17 cellular contexts compared by ENCODE assay signal in genomic region chr4:76233534-76233933, GRCh38. TPM values are rescaled to one million over a fixed set of nuclear protein-coding genes. Genes with fewer than 3 reads are reported as not detected.
DNase-seq lines count a peak whose midpoint lies in the region; ATAC-seq and TF ChIP-seq lines count a peak whose summit lies in the region.
"Had no signal": no experiment of that assay in that cellular context is flagged by ENCODE, and none has a peak within 500 bp of the region (broad histone marks: within the 10 kb centered on the region; RNA-seq: fewer than 3 reads in every experiment).

No MANE protein-coding gene starts in this region.

- WGBS in transverse colon (ENCODE audit: low coverage in 1 of 2), 2 donors, result 39 to 61% methylated on average over 2 of the region's 2 CpGs
- WGBS in adrenal gland, 4 donors, result 54 to 60% (median 57%) methylated on average over 2 of the region's 2 CpGs

- DNase-seq in NCI-H748 (lab: John Stamatoyannopoulos, UW; ENCODE audit: unreplicated experiment), result peak; percentile 21
- no peak for DNase-seq in NCI-H748 treated with DMSO at 0.1 percent for 48 hours (lab: John Stamatoyannopoulos, UW)
- DNase-seq in WTC11 (ENCODE audit: low spot score), result no peak
- DNase-seq in islet precursor cell, result peak; percentile 67
- no peak for DNase-seq in transverse colon
- no peak for DNase-seq in stimulated activated CD4-positive, alpha-beta T cell treated with anti-CD3 and anti-CD28 coated beads, Interleukin-4, amount 100 ng/mL, for 24 hours
- no peak for DNase-seq in cerebellum (ENCODE audit: low spot score)
- no peak for DNase-seq in adrenal gland
- DNase-seq: activated naive CD4-positive, alpha-beta T cell treated with Interleukin-2 at 50 U/mL for 16 hours; COR-L47; NCI-H524; Right ventricle myocardium superior; stimulated activated CD4-positive, alpha-beta T cell treated with anti-CD3 and anti-CD28 coated beads, Interleukin-15, amount 100 ng/mL, for 24 hours; testis had no signal

- no peak for TF ChIP-seq EP300 in transverse colon (IDR thresholded peaks at IDR 0.05; ENCODE audit: low read depth)

- H3K4me1 Mint-ChIP-seq in WTC11, result peaks cover 44% of the 10 kb centered on the region

- TF ChIP-seq POLR2A in transverse colon (IDR thresholded peaks at IDR 0.05), result no peak
- TF ChIP-seq POLR2A in adrenal gland (IDR thresholded peaks at IDR 0.05), result no peak

- ATAC-seq in WTC11, result peak; percentile 64
- ATAC-seq: heart left ventricle had no signal

- H3K9me3 Mint-ChIP-seq in WTC11, result peaks cover 22% of the 10 kb centered on the region

- in situ Hi-C loops in transverse colon (cut with MboI; ENCODE audit: low pct_ligation_motif_present in 1 of 4, low pct_unique_long_range_greater_than_20kb in 1 of 4, low sequenced_read_pairs in 3 of 4), result no loop called here

- H3K4me3 ChIP-seq in transverse colon (no peak overlapping the region), adrenal gland (no peak overlapping the region)
- H3K4me3 ChIP-seq: lung had no signal

- H3K4me1 ChIP-seq in transverse colon, result peaks cover 0 to 41% (median 14%) of the 10 kb centered on the region in 4 donors
- H3K4me1 ChIP-seq in adrenal gland (replicated peaks in 1 of 2), result no peaks in the 10 kb centered on the region
- H3K4me1 ChIP-seq: heart left ventricle, testis had no signal

- POLR2A ChIA-PET in WTC11 (lab: Charles Lee), result no interaction called here

- intact Hi-C loops in transverse colon (cut with DNase I; ENCODE audit: low total_unique reads) (no loop called here), adrenal gland (cut with DNase I) (no loop called here)

- H3K4me3 Mint-ChIP-seq in WTC11, result peak overlapping the region; percentile 66

- H3K36me3 ChIP-seq in transverse colon (no peaks in the 10 kb centered on the region), adrenal gland (replicated peaks in 1 of 2) (no peaks in the 10 kb centered on the region)
- H3K36me3 ChIP-seq: heart left ventricle had no signal

- peak overlapping the region; percentile 6 for H3K27ac Mint-ChIP-seq in WTC11

- H3K27ac ChIP-seq in transverse colon, result peak overlapping the region in 3 of 4 donors; percentile 69 to 87 (median 72)
- no peak overlapping the region for H3K27ac ChIP-seq in adrenal gland
- H3K27ac ChIP-seq: heart left ventricle had no signal

- H3K9me3 ChIP-seq in transverse colon (peaks cover 0 to 3% of the 10 kb centered on the region in 2 donors), adrenal gland (replicated peaks in 1 of 3) (no peaks in the 10 kb centered on the region)
- H3K9me3 ChIP-seq: testis had no signal

- peaks cover 19% of the 10 kb centered on the region for H3K36me3 Mint-ChIP-seq in WTC11

- no peak for TF ChIP-seq CTCF in WTC11 (IDR thresholded peaks at IDR 0.05)
- TF ChIP-seq CTCF in transverse colon (IDR thresholded peaks at IDR 0.05), result no peak
- no peak for TF ChIP-seq CTCF in adrenal gland (IDR thresholded peaks at IDR 0.05)

- H3K27me3 Mint-ChIP-seq in WTC11 (ENCODE audit: low read depth), result no peaks in the 10 kb centered on the region

- CTCF ChIA-PET in WTC11 (lab: Charles Lee), result interaction anchor here (0.7 kb wide), 1 partner anchor 74 kb away, joined by 3 read pairs; no protein-coding TSS in a partner anchor

- H3K27me3 ChIP-seq in transverse colon (no peaks in the 10 kb centered on the region), adrenal gland (no peaks in the 10 kb centered on the region)
- H3K27me3 ChIP-seq: heart left ventricle, testis had no signal

TF ChIP-seq in WTC11, 78 proteins besides CTCF, POLR2A, EP300 and RAD21 (continues in another document):
- TF ChIP-seq ARID4B (CRISPR knock-in tag; IDR thresholded peaks at IDR 0.05; ENCODE audit: borderline replicate concordance) (no peak), SOX15 (CRISPR knock-in tag; IDR thresholded peaks at IDR 0.05) (no peak), ELF4 (CRISPR knock-in tag; IDR thresholded peaks at IDR 0.05; ENCODE audit: low read depth) (no peak), ETV6 (CRISPR knock-in tag; IDR thresholded peaks at IDR 0.05) (no peak), FOXP4 (CRISPR knock-in tag; IDR thresholded peaks at IDR 0.05) (no peak), ZNF263 (CRISPR knock-in tag; IDR thresholded peaks at IDR 0.05; ENCODE audit: low read depth) (no peak), TEAD4 (CRISPR knock-in tag; IDR thresholded peaks at IDR 0.05) (no peak), IRF1 (CRISPR knock-in tag; IDR thresholded peaks at IDR 0.05) (no peak), USF1 (CRISPR knock-in tag; IDR thresholded peaks at IDR 0.05) (no peak), HMGA2 (CRISPR knock-in tag; IDR thresholded peaks at IDR 0.05) (no peak), USF2 (CRISPR knock-in tag; IDR thresholded peaks at IDR 0.05) (no peak), FOXK1 (CRISPR knock-in tag; IDR thresholded peaks at IDR 0.05) (no peak), ZNF121 (CRISPR knock-in tag; IDR thresholded peaks at IDR 0.05) (no peak), FOXJ3 (CRISPR knock-in tag; IDR thresholded peaks at IDR 0.05; ENCODE audit: borderline replicate concordance) (no peak)

RNA-seq across cellular contexts. Expression of gene FAM47E, which starts 18.0 kb away (rescaled TPM):
- total RNA-seq in WTC11 (2021) (1.4 to 1.6 TPM (median 1.6 TPM) in 3 replicates), transverse colon (1 to 10 TPM in 3 of 4 donors, under 1 TPM in 1; 0.20 to 7.8 (median 2.8) TPM), cerebellum (7.3 TPM), adrenal gland (1 to 10 TPM; 2.8 to 8.0 (median 4.7) TPM)
- polyA plus RNA-seq in adrenal gland, result 10 to 100 TPM in 1 of 3 donors, 1 to 10 TPM in 2; 6.9 to 23.8 (median 7.7) TPM
- polyA plus RNA-seq: endothelial cell of umbilical vein had no signal

RNA-seq across cellular contexts. Expression of gene SCARB2, which starts 19.9 kb away (rescaled TPM):
- total RNA-seq in WTC11 (2021) (38.0 to 42.2 TPM (median 39.9 TPM) in 3 replicates), transverse colon (100 to 1,000 TPM; 139 to 210 (median 194) TPM), cerebellum (342 TPM), adrenal gland (100 to 1,000 TPM; 119 to 179 (median 139) TPM)
- polyA plus RNA-seq in adrenal gland, result 100 to 1,000 TPM in 1 of 3 donors, 10 to 100 TPM in 2; 41.5 to 117 (median 82.9) TPM

Comparison
In these comparisons a context has a peak if more than half of its experiments do, and no peak if none do; other contexts are left out.
1. DNase-seq: peak in NCI-H748 (single experiment) and islet precursor cell (single experiment); none in NCI-H748 treated with DMSO at 0.1 percent for 48 hours (single experiment), WTC11 (single experiment), transverse colon (single experiment), stimulated activated CD4-positive, alpha-beta T cell treated with anti-CD3 and anti-CD28 coated beads, Interleukin-4, amount 100 ng/mL, for 24 hours (single experiment), cerebellum (single experiment) and adrenal gland (0 of 7).
2. H3K27ac ChIP-seq: peak in transverse colon (3 of 4); none in adrenal gland (0 of 5).